8 cellular contexts compared by ENCODE assay signal in genomic region chr2:102020596-102021170, GRCh38. TPM values are rescaled to one million over a fixed set of nuclear protein-coding genes. Genes with fewer than 3 reads are reported as not detected.
DNase-seq lines count a peak whose midpoint lies in the region; ATAC-seq and TF ChIP-seq lines count a peak whose summit lies in the region.

No MANE protein-coding gene starts in this region.

- TF ChIP-seq CTCF in AG04450 (IDR thresholded peaks at IDR 0.05; ENCODE audit: low read depth, low read length) (peak; percentile 99), endothelial cell (IDR thresholded peaks at IDR 0.05; ENCODE audit: unreplicated experiment) (peak; percentile 93)

- CTCF ChIA-PET in AG04450 (lab: Charles Lee) = interaction anchor here (0.6 to 3.3 kb wide), 79 partner anchors 8 to 1271 kb away, joined by 3 to 87 read pairs (median 4); partner anchors contain the start of genes IL18R1, IL1R1 and IL1RL2

- H3K4me3 ChIP-seq in AG04450 (ENCODE audit: low read depth, low read length) (no peak overlapping the region), NT2/D1 (ENCODE audit: insufficient read length, low read depth) (no peak overlapping the region)

- no peak overlapping the region for H3K9ac ChIP-seq in NT2/D1 (ENCODE audit: insufficient read length, low read depth)

- H3K9me3 Mint-ChIP-seq in endothelial cell (ENCODE audit: unreplicated experiment) = no peaks in the 10 kb centered on the region

- H3K27me3 ChIP-seq in AG04450 (ENCODE audit: control insufficient read depth, insufficient read depth, low read length) (no peaks in the 10 kb centered on the region), NT2/D1 (ENCODE audit: insufficient read depth, insufficient read length) (peaks cover 5% of the 10 kb centered on the region)

- POLR2A ChIA-PET in AG04450 (lab: Yijun Ruan, JAX) = interaction anchor here (1.1 to 1.5 kb wide), 3 partner anchors 108 to 220 kb away, joined by 3 to 6 read pairs (median 3); no protein-coding TSS in a partner anchor

- H3K27me3 Mint-ChIP-seq in endothelial cell (ENCODE audit: unreplicated experiment) = peaks cover 5% of the 10 kb centered on the region

- H3K4me1 ChIP-seq in NT2/D1 (ENCODE audit: insufficient read depth, insufficient read length) = no peaks in the 10 kb centered on the region

- peak; percentile 69 for DNase-seq in AG04450 (ENCODE audit: low read depth, low spot score)
- DNase-seq in NT2/D1 (ENCODE audit: low read depth, low spot score) = peak; percentile 62
- DNase-seq in activated CD8-positive, alpha-beta memory T cell treated with anti-CD3 and anti-CD28 coated beads, Interleukin-2, amount 50 U/mL, for 1 hour (ENCODE audit: extremely low read depth) = peak; percentile 42
- DNase-seq in endothelial cell (ENCODE audit: low spot score) = peak; percentile 91
- DNase-seq in middle frontal gyrus (ENCODE audit: extremely low spot score, low spot score) = peak; percentile 47
- DNase-seq in stimulated activated CD8-positive, alpha-beta memory T cell treated with anti-CD3 and anti-CD28 coated beads, Interleukin-2, amount 100 ng/mL, for 48 hours (ENCODE audit: low read depth in 2 of 2) = peak; percentile 74 to 80

- ATAC-seq in GM18519 (IDR thresholded peaks at IDR 0.05; ENCODE audit: low FRiP score, unreplicated experiment) = peak; percentile 76
- ATAC-seq in HG03342 (IDR thresholded peaks at IDR 0.05; ENCODE audit: unreplicated experiment) = peak; percentile 48

- no peaks in the 10 kb centered on the region for H3K36me3 ChIP-seq in NT2/D1 (ENCODE audit: insufficient read depth, insufficient read length, low read length)

- H3K36me3 Mint-ChIP-seq in endothelial cell (ENCODE audit: low read depth, unreplicated experiment) = no peaks in the 10 kb centered on the region

- H3K9me3 ChIP-seq in AG04450 (ENCODE audit: control insufficient read depth, insufficient read depth, low read length) (no peaks in the 10 kb centered on the region), NT2/D1 (ENCODE audit: insufficient read depth, low read length) (no peaks in the 10 kb centered on the region)

- peaks cover 9% of the 10 kb centered on the region for H3K4me1 Mint-ChIP-seq in endothelial cell (ENCODE audit: unreplicated experiment)

- no peak overlapping the region for H3K27ac ChIP-seq in AG04450 (ENCODE audit: low read depth, low read length)

- H3K4me3 Mint-ChIP-seq in endothelial cell (ENCODE audit: unreplicated experiment) = no peak overlapping the region

- H3K27ac Mint-ChIP-seq in endothelial cell (ENCODE audit: unreplicated experiment) = no peak overlapping the region

RNA-seq across cellular contexts. Expression of gene IL1R2, which starts 28.9 kb away (rescaled TPM):
- polyA plus RNA-seq in AG04450 (2011; rRNA removed) = 0.35 and 0.41 TPM in 2 replicates
- not detected in 2 replicates for polyA minus RNA-seq in AG04450 (2011; rRNA and poly(A)+ RNA removed)
- not detected for total RNA-seq in endothelial cell (ENCODE audit: unreplicated experiment)
